1 cellular context compared by ENCODE assay signal in the genomic region with DNA sequence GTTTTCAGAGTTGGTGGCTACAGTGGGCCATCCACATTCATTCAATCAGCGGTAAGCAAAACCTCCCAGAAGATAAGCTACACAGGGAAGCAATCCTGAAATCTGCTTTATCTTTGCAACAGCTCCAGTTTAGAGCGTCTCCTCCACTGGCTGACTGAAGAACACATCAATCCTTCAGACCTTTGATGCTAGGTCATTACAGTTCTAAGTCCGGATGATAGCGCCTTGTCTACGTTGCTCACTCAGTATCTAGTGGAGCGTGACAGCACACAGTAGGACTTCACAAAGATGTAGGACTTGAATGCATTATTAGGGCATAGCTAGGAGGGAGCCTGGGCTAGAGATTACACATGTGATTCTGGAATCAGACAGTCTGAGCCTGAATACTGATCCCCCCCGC.
TF ChIP-seq lines count a peak whose summit lies in the region.

No MANE protein-coding gene starts in this region.

TF ChIP-seq in H1, 55 proteins besides CTCF, POLR2A, EP300 and RAD21:
- TF ChIP-seq CBX5 (IDR thresholded peaks at IDR 0.05; ENCODE audit: low read depth, low read length) (no peak), SUZ12 (IDR thresholded peaks at IDR 0.05; ENCODE audit: low read length) (no peak), SP2 (IDR thresholded peaks at IDR 0.05; ENCODE audit: low read length) (no peak), CREB1 (IDR thresholded peaks at IDR 0.05) (no peak), CTBP2 (IDR thresholded peaks at IDR 0.05; ENCODE audit: borderline replicate concordance, insufficient read depth, insufficient read length, low read length) (no peak), RNF2 (IDR thresholded peaks at IDR 0.05; ENCODE audit: borderline replicate concordance, low read depth, low read length, missing control alignments, poor library complexity, severe bottlenecking) (no peak), RXRA (IDR thresholded peaks at IDR 0.05; ENCODE audit: insufficient read depth, low read depth, low read length) (no peak), PHF8 (conservative IDR thresholded peaks at IDR 0.05; ENCODE audit: low read depth, low read length) (no peak), SRF (IDR thresholded peaks at IDR 0.05; ENCODE audit: low read depth, low read length) (no peak)
- TF ChIP-seq, protein P1, sequence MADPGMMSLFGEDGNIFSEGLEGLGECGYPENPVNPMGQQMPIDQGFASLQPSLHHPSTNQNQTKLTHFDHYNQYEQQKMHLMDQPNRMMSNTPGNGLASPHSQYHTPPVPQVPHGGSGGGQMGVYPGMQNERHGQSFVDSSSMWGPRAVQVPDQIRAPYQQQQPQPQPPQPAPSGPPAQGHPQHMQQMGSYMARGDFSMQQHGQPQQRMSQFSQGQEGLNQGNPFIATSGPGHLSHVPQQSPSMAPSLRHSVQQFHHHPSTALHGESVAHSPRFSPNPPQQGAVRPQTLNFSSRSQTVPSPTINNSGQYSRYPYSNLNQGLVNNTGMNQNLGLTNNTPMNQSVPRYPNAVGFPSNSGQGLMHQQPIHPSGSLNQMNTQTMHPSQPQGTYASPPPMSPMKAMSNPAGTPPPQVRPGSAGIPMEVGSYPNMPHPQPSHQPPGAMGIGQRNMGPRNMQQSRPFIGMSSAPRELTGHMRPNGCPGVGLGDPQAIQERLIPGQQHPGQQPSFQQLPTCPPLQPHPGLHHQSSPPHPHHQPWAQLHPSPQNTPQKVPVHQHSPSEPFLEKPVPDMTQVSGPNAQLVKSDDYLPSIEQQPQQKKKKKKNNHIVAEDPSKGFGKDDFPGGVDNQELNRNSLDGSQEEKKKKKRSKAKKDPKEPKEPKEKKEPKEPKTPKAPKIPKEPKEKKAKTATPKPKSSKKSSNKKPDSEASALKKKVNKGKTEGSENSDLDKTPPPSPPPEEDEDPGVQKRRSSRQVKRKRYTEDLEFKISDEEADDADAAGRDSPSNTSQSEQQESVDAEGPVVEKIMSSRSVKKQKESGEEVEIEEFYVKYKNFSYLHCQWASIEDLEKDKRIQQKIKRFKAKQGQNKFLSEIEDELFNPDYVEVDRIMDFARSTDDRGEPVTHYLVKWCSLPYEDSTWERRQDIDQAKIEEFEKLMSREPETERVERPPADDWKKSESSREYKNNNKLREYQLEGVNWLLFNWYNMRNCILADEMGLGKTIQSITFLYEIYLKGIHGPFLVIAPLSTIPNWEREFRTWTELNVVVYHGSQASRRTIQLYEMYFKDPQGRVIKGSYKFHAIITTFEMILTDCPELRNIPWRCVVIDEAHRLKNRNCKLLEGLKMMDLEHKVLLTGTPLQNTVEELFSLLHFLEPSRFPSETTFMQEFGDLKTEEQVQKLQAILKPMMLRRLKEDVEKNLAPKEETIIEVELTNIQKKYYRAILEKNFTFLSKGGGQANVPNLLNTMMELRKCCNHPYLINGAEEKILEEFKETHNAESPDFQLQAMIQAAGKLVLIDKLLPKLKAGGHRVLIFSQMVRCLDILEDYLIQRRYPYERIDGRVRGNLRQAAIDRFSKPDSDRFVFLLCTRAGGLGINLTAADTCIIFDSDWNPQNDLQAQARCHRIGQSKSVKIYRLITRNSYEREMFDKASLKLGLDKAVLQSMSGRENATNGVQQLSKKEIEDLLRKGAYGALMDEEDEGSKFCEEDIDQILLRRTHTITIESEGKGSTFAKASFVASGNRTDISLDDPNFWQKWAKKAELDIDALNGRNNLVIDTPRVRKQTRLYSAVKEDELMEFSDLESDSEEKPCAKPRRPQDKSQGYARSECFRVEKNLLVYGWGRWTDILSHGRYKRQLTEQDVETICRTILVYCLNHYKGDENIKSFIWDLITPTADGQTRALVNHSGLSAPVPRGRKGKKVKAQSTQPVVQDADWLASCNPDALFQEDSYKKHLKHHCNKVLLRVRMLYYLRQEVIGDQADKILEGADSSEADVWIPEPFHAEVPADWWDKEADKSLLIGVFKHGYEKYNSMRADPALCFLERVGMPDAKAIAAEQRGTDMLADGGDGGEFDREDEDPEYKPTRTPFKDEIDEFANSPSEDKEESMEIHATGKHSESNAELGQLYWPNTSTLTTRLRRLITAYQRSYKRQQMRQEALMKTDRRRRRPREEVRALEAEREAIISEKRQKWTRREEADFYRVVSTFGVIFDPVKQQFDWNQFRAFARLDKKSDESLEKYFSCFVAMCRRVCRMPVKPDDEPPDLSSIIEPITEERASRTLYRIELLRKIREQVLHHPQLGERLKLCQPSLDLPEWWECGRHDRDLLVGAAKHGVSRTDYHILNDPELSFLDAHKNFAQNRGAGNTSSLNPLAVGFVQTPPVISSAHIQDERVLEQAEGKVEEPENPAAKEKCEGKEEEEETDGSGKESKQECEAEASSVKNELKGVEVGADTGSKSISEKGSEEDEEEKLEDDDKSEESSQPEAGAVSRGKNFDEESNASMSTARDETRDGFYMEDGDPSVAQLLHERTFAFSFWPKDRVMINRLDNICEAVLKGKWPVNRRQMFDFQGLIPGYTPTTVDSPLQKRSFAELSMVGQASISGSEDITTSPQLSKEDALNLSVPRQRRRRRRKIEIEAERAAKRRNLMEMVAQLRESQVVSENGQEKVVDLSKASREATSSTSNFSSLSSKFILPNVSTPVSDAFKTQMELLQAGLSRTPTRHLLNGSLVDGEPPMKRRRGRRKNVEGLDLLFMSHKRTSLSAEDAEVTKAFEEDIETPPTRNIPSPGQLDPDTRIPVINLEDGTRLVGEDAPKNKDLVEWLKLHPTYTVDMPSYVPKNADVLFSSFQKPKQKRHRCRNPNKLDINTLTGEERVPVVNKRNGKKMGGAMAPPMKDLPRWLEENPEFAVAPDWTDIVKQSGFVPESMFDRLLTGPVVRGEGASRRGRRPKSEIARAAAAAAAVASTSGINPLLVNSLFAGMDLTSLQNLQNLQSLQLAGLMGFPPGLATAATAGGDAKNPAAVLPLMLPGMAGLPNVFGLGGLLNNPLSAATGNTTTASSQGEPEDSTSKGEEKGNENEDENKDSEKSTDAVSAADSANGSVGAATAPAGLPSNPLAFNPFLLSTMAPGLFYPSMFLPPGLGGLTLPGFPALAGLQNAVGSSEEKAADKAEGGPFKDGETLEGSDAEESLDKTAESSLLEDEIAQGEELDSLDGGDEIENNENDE (IDR thresholded peaks at IDR 0.05; ENCODE audit: insufficient replicate concordance, low read length): no peak
- TF ChIP-seq, protein P2, sequence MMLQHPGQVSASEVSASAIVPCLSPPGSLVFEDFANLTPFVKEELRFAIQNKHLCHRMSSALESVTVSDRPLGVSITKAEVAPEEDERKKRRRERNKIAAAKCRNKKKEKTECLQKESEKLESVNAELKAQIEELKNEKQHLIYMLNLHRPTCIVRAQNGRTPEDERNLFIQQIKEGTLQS (IDR thresholded peaks at IDR 0.05; ENCODE audit: insufficient read depth, low read depth, low read length): no peak
- TF ChIP-seq, protein P3, sequence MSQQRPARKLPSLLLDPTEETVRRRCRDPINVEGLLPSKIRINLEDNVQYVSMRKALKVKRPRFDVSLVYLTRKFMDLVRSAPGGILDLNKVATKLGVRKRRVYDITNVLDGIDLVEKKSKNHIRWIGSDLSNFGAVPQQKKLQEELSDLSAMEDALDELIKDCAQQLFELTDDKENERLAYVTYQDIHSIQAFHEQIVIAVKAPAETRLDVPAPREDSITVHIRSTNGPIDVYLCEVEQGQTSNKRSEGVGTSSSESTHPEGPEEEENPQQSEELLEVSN (IDR thresholded peaks at IDR 0.05): no peak
